Comparison of ENCODE assay signal across 29 cellular contexts in genomic region chr11:76723142-76723541, GRCh38. TPM values are rescaled to one million over a fixed set of nuclear protein-coding genes. Genes with fewer than 3 reads are reported as not detected.
DNase-seq lines count a peak whose midpoint lies in the region; ATAC-seq, FAIRE-seq and TF ChIP-seq lines count a peak whose summit lies in the region.
"Had no signal": no experiment of that assay in that cellular context is flagged by ENCODE, and none has a peak within 500 bp of the region (broad histone marks: within the 10 kb centered on the region; RNA-seq: fewer than 3 reads in every experiment).

No MANE protein-coding gene starts in this region.

- no peak overlapping the region for H3K4me3 Mint-ChIP-seq in GM23338
- H3K4me3 Mint-ChIP-seq: CD4-positive, alpha-beta T cell; IgD-negative memory B cell; T-helper 1 cell treated with Interleukin-12 subunit alpha and Interleukin-12 subunit beta and Interleukin-4 antibody, amounts not matched to agents 30 μg/mL and 1 μg/mL, for 36 hours had no signal

- no TSS peak for BruUV-seq in Panc1 (replicated peaks; lab: Mats Ljungman, UMichigan)

- no peak overlapping the region for H2BK15ac ChIP-seq in H1 (ENCODE audit: low read length)

- H3K23me2 ChIP-seq in H1 (ENCODE audit: low read depth, low read length), result no peaks in the 10 kb centered on the region

- H3K18ac ChIP-seq in H1 (ENCODE audit: extremely low read depth, low read length), result no peak overlapping the region

- FAIRE-seq in A549 (lab: Jason Lieb, UNC) (no peak), H1 (lab: Jason Lieb, UNC) (no peak)
- FAIRE-seq: A204.1, D721Med, GM12892, H54 had no signal

- no peak overlapping the region for H2BK120ac ChIP-seq in H1 (replicated peaks; ENCODE audit: low read depth, low read length)

- 0 out of 3 replicates have a peak, but pooled peaks cover 4% of the 10 kb centered on the region for H3K4me1 ChIP-seq in A549
- H3K4me1 ChIP-seq in GM23338 (ENCODE audit: insufficient read depth), result no peaks in the 10 kb centered on the region; the same call in 1 of the 2 replicates
- H3K4me1 ChIP-seq in Panc1 (ENCODE audit: control insufficient read depth, insufficient read depth, low read length), result no peaks in the 10 kb centered on the region
- H3K4me1 ChIP-seq in H1 (replicated peaks in 1 of 4; ENCODE audit: control insufficient read depth in 3 of 4, insufficient read depth in 4 of 4, low read length in 3 of 4), result peaks cover 0 to 2% (median 0%) of the 10 kb centered on the region in 4 experiments; a peak in 1 of 7 replicates

- POLR2A ChIA-PET in A549 (lab: Yijun Ruan, JAX), result interaction anchor here (0.6 kb wide), 1 partner anchor 509 kb away, joined by 4 read pairs; no protein-coding TSS in a partner anchor
- POLR2A ChIA-PET in Panc1 (lab: Charles Lee), result no interaction called here
- POLR2A ChIA-PET in H1 (lab: Charles Lee; ENCODE audit: partially characterized antibody), result interaction anchor here (0.7 kb wide), 1 partner anchor 59 kb away, joined by 3 read pairs; no protein-coding TSS in a partner anchor

- no peaks in the 10 kb centered on the region for H3K79me1 ChIP-seq in H1 (ENCODE audit: low read depth, low read length)

- H3K9me2 ChIP-seq in GM23338 (ENCODE audit: insufficient read depth), result no peaks in the 10 kb centered on the region

- no peak overlapping the region for H3K4ac ChIP-seq in H1 (replicated peaks; ENCODE audit: insufficient read length, low read depth, low read length)

- H4K8ac ChIP-seq in H1 (ENCODE audit: extremely low read depth, insufficient read depth, low read length), result no peak overlapping the region

- H3K36me3 ChIP-seq in GM23338 (ENCODE audit: insufficient read depth) (no peaks in the 10 kb centered on the region), Panc1 (ENCODE audit: control insufficient read depth, insufficient read depth, low read length) (no peaks in the 10 kb centered on the region), H1 (ENCODE audit: control insufficient read depth in 2 of 4, insufficient read depth in 4 of 4, low read length in 3 of 4) (no peaks in the 10 kb centered on the region)
- H3K36me3 ChIP-seq: BLaER1 treated with 17β-estradiol and CSF1 and Interleukin-3, amounts not matched to agents 10 nM and 100 nM had no signal

- H2AFZ ChIP-seq in GM23338, result no peak overlapping the region
- H2AFZ ChIP-seq in H1 (ENCODE audit: low read length), result no peak overlapping the region

- H3K4me3 ChIP-seq in A549 (no peak overlapping the region), GM23338 (no peak overlapping the region), Panc1 (ENCODE audit: low read depth in 2 of 2, low read length in 2 of 2) (no peak overlapping the region), H1 (ENCODE audit: extremely low read depth in 1 of 4, insufficient read depth in 2 of 4, low read depth in 3 of 4, low read length in 4 of 4) (no peak overlapping the region)
- H3K4me3 ChIP-seq: BLaER1 treated with 17β-estradiol and CSF1 and Interleukin-3, amounts not matched to agents 10 nM and 100 nM; SK-N-MC had no signal

- H4K91ac ChIP-seq in H1 (replicated peaks; ENCODE audit: insufficient read length, low read length), result no peak overlapping the region

- peaks cover 2% of the 10 kb centered on the region for H3K27me3 Mint-ChIP-seq in GM23338 (ENCODE audit: insufficient read depth, low read depth, poor library complexity)

- H3K9me3 ChIP-seq in A549, result no peaks in the 10 kb centered on the region
- H3K9me3 ChIP-seq in Panc1 (ENCODE audit: control insufficient read depth, insufficient read depth, low read depth, low read length), result no peaks in the 10 kb centered on the region
- no peaks in the 10 kb centered on the region for H3K9me3 ChIP-seq in H1 (ENCODE audit: insufficient read depth in 2 of 2, low read depth in 1 of 2, low read length in 1 of 2)
- H3K9me3 ChIP-seq: BLaER1 treated with 17β-estradiol and CSF1 and Interleukin-3, amounts not matched to agents 10 nM and 100 nM had no signal

- intact Hi-C loops in Panc1 (cut with micrococcal nuclease; ENCODE audit: unreplicated experiment), result no loop called here

- no peak overlapping the region for H2BK12ac ChIP-seq in H1 (ENCODE audit: low read depth, low read length)

- no peak overlapping the region for H3K23ac ChIP-seq in H1 (ENCODE audit: insufficient read length)

- H3K27ac ChIP-seq in A549, result no peak overlapping the region
- no peak overlapping the region for H3K27ac ChIP-seq in GM23338 (ENCODE audit: low read depth)
- no peak overlapping the region for H3K27ac ChIP-seq in Panc1 (ENCODE audit: low read length)
- H3K27ac ChIP-seq in H1 (ENCODE audit: low read depth, low read length), result no peak overlapping the region
- H3K27ac ChIP-seq: BLaER1 treated with 17β-estradiol and CSF1 and Interleukin-3, amounts not matched to agents 10 nM and 100 nM; SK-N-MC had no signal

- H3K36me3 Mint-ChIP-seq in GM23338 (ENCODE audit: low read depth), result no peaks in the 10 kb centered on the region

- CTCF ChIA-PET in A549 (lab: Yijun Ruan, JAX), result interaction anchor here (0.8 to 7.8 kb wide), 18 partner anchors 9 to 322 kb away, joined by 3 to 74 read pairs (median 6); no protein-coding TSS in a partner anchor
- CTCF ChIA-PET in Panc1 (lab: Charles Lee), result interaction anchor here (1.1 to 2.5 kb wide), 4 partner anchors 9 to 298 kb away, joined by 4 to 12 read pairs (median 6); no protein-coding TSS in a partner anchor
- CTCF ChIA-PET in H1 (lab: Charles Lee; ENCODE audit: partially characterized antibody), result interaction anchor here (0.6 to 7.3 kb wide), 30 partner anchors 9 to 531 kb away, joined by 3 to 77 read pairs (median 6); partner anchors contain the start of gene TSKU

- no peaks in the 10 kb centered on the region for H3K9me3 Mint-ChIP-seq in GM23338
- H3K9me3 Mint-ChIP-seq: CD4-positive, alpha-beta T cell; IgD-negative memory B cell; T-helper 1 cell treated with Interleukin-12 subunit alpha and Interleukin-12 subunit beta and Interleukin-4 antibody, amounts not matched to agents 30 μg/mL and 1 μg/mL, for 36 hours had no signal

- H3K4me2 ChIP-seq in A549 (no peak overlapping the region), GM23338 (no peak overlapping the region), H1 (ENCODE audit: insufficient read depth in 1 of 2, low read depth in 2 of 2, low read length in 2 of 2) (no peak overlapping the region)
- H3K4me2 ChIP-seq: BLaER1 treated with 17β-estradiol and CSF1 and Interleukin-3, amounts not matched to agents 10 nM and 100 nM had no signal

- no peak overlapping the region for H2BK5ac ChIP-seq in H1 (ENCODE audit: low read depth, low read length)

- H4K20me1 ChIP-seq in GM23338 (replicated peaks; ENCODE audit: insufficient read depth), result no peaks in the 10 kb centered on the region
- no peaks in the 10 kb centered on the region for H4K20me1 ChIP-seq in H1 (replicated peaks in 1 of 2; ENCODE audit: control insufficient read depth in 1 of 2, insufficient read depth in 2 of 2, low read length in 2 of 2)

- no peaks in the 10 kb centered on the region for H3F3A ChIP-seq in GM23338 (replicated peaks; ENCODE audit: low read depth)

- H2AK5ac ChIP-seq in H1 (ENCODE audit: low read depth, low read length), result no peak overlapping the region

- ATAC-seq in A549 (peak; percentile 52 to 78; a peak in 4 of 6 replicates), GM23338 (peak; percentile 43; the same call in 2 of the 3 replicates), Panc1 (0 out of 2 replicates have a peak, but pooled peaks have one; percentile 39), HG03196 (IDR thresholded peaks at IDR 0.05; ENCODE audit: unreplicated experiment) (no peak)

- peaks cover 7% of the 10 kb centered on the region for H3K4me1 Mint-ChIP-seq in GM23338

- H4K5ac ChIP-seq in H1 (ENCODE audit: insufficient read length, low read depth, low read length), result no peak overlapping the region

- H3K79me2 ChIP-seq in GM23338 (replicated peaks; ENCODE audit: insufficient read depth), result no peaks in the 10 kb centered on the region
- no peaks in the 10 kb centered on the region for H3K79me2 ChIP-seq in H1 (ENCODE audit: control insufficient read depth in 1 of 2, insufficient read depth in 2 of 2, low read length in 2 of 2)

- H3K27ac Mint-ChIP-seq in GM23338, result no peak overlapping the region
- H3K27ac Mint-ChIP-seq: CD4-positive, alpha-beta T cell; IgD-negative memory B cell; T-helper 1 cell treated with Interleukin-12 subunit alpha and Interleukin-12 subunit beta and Interleukin-4 antibody, amounts not matched to agents 30 μg/mL and 1 μg/mL, for 36 hours had no signal

- H3K27me3 ChIP-seq in GM23338 (ENCODE audit: insufficient read depth), result no peaks in the 10 kb centered on the region
- peaks cover 20% of the 10 kb centered on the region for H3K27me3 ChIP-seq in Panc1 (ENCODE audit: control insufficient read depth, insufficient read depth, low read length)
- no peaks in the 10 kb centered on the region; a peak in 2 of 7 replicates for H3K27me3 ChIP-seq in H1 (replicated peaks in 1 of 4; ENCODE audit: control insufficient read depth in 3 of 4, extremely low read depth in 1 of 4, insufficient read depth in 3 of 4, low read length in 3 of 4)
- H3K27me3 ChIP-seq: BLaER1 treated with 17β-estradiol and CSF1 and Interleukin-3, amounts not matched to agents 10 nM and 100 nM had no signal

- TF ChIP-seq RAD21 in A549 (conservative IDR thresholded peaks at IDR 0.05 in 1 of 2, IDR thresholded peaks at IDR 0.05 in 1 of 2), result 0 out of 5 replicates have a peak, but pooled peaks of 1 of the 2 experiments have one; percentile 10
- TF ChIP-seq RAD21 in H1 (IDR thresholded peaks at IDR 0.05 in 1 of 2, conservative IDR thresholded peaks at IDR 0.05 in 1 of 2; ENCODE audit: low read depth in 2 of 2, low read length in 2 of 2), result peak; percentile 7 to 33; a peak in 1 of 4 replicates

- no peak for TF ChIP-seq EP300 in A549 (IDR thresholded peaks at IDR 0.05)
- TF ChIP-seq EP300 in H1 (IDR thresholded peaks at IDR 0.05; ENCODE audit: borderline replicate concordance in 1 of 2, low read depth in 2 of 2, low read length in 2 of 2), result no peak

- H3K9ac ChIP-seq in H1 (replicated peaks in 1 of 4; ENCODE audit: extremely low read depth in 1 of 4, low read depth in 3 of 4, low read length in 3 of 4), result no peak overlapping the region
- H3K9ac ChIP-seq: BLaER1 treated with 17β-estradiol and CSF1 and Interleukin-3, amounts not matched to agents 10 nM and 100 nM had no signal

- no peak overlapping the region for H2BK20ac ChIP-seq in H1 (ENCODE audit: low read length)

- DNase-seq in A549 (ENCODE audit: low read depth in 1 of 2, low spot score in 1 of 2) (no peak), GM23338 (ENCODE audit: low spot score) (no peak), Panc1 (ENCODE audit: low read depth, low spot score) (no peak), H1 (ENCODE audit: low read depth in 1 of 2, low spot score in 2 of 2) (no peak), NOMO-1 treated with dmso at 0.1 percent for 144 hours (lab: John Stamatoyannopoulos, UW; ENCODE audit: unreplicated experiment) (no peak), OCI-M2 (lab: John Stamatoyannopoulos, UW; ENCODE audit: unreplicated experiment) (no peak), iPS-NIHi11 (ENCODE audit: low spot score) (no peak)
- DNase-seq: AML-193; CD4-positive, alpha-beta T cell; DMS79; EL; GF-D8; NCI-H1092; NCI-H1417 treated with DMSO at 0.1 percent for 48 hours; NCI-H187; NCI-H2081 treated with DMSO at 0.1 percent for 48 hours; NCI-H2171; NCI-H226; NCI-H510A treated with DMSO at 0.1 percent for 48 hours; SHP77 treated with DMSO at 0.1 percent for 48 hours had no signal

- TF ChIP-seq CTCF in A549 (IDR thresholded peaks at IDR 0.05) (no peak), GM23338 (conservative IDR thresholded peaks at IDR 0.05; ENCODE audit: low read depth in 2 of 2) (peak in 1 of 2 experiments; percentile 18; a peak in 2 of 4 replicates), Panc1 (IDR thresholded peaks at IDR 0.05) (peak; percentile 20), H1 (IDR thresholded peaks at IDR 0.05; ENCODE audit: control extremely low read depth in 1 of 3, insufficient read depth in 1 of 3, low read depth in 1 of 3, low read length in 3 of 3) (peak in 2 of 3 experiments; percentile 14 to 26; a peak in 2 of 4 replicates)

- no peak overlapping the region for H3K14ac ChIP-seq in H1 (ENCODE audit: insufficient read length)

- WGBS in A549 (ENCODE audit: missing lambda C conversion rate), result 9% methylated on average over 2 of the region's 2 CpGs
- 67% methylated on average over 2 of the region's 2 CpGs; no CpG with 5 or more reads in 1 of the 2 experiments for WGBS in H1 (ENCODE audit: extremely low coverage in 1 of 2, insufficient coverage in 1 of 2, insufficient read length in 1 of 2, insufficient replicate concordance in 2 of 2, low coverage in 1 of 2, low lambda C conversion rate in 2 of 2, missing lambda C conversion rate in 1 of 2), 2 experiments

- in situ Hi-C loops in Panc1 (cut with HindIII; ENCODE audit: low pct_unique_long_range_greater_than_20kb, low sequenced_read_pairs), result no loop called here

- no peak for TF ChIP-seq POLR2A in A549 (IDR thresholded peaks at IDR 0.05; ENCODE audit: low read length)
- no peak for TF ChIP-seq POLR2A in H1 (IDR thresholded peaks at IDR 0.05; ENCODE audit: control extremely low read depth in 1 of 2, low read depth in 2 of 2, low read length in 2 of 2)

- H3K56ac ChIP-seq in H1 (replicated peaks; ENCODE audit: insufficient read length, low read depth, low read length), result no peak overlapping the region

RNA-seq across cellular contexts. Expression of gene LRRC32, which starts 52.6 kb away (rescaled TPM):
- polyA plus RNA-seq in A549 (2011; rRNA removed) (0.62 and 1.0 TPM in 2 replicates), A549 (2017; fragmentation: RNase III; extraction: RNeasy Plus Mini Kit Qiagen cat#74134 plus additional on column Dnase treatment) (0.08 to 0.25 TPM (median 0.16 TPM) in 3 replicates), GM23338 (2016; fragmentation: Nextera tagmentation; extraction: Ambion mirVana) (0.52 and 0.58 TPM in 2 replicates), H1 (2011; rRNA removed) (1.9 and 2.0 TPM in 2 replicates)
- 0.09 and 0.17 TPM in 2 replicates for polyA plus RNA-seq in A549 (2012; cell fraction: cytosol; rRNA removed)
- polyA plus RNA-seq in A549 (2012; cell fraction: nucleus; rRNA removed), result 0.67 and 0.98 TPM in 2 replicates
- polyA minus RNA-seq in A549 (2011; rRNA and poly(A)+ RNA removed), result 0.29 and 0.37 TPM in 2 replicates
- 0.42 and 0.89 TPM in 2 replicates for total RNA-seq in GM23338 (2014; rRNA removed; shearing (Covaris generic))
- total RNA-seq in Panc1 (2021; ENCODE audit: unreplicated experiment), result 0.15 TPM
- polyA plus RNA-seq in Panc1 (2012; ENCODE audit: insufficient read length), result 0.08 TPM
- total RNA-seq in H1 (2021; fragmentation: NEBNext Ultra II Directional; extraction: Animal tissue kit (Norgen Biotek cat#: 25700)), result 0.44 and 0.99 TPM in 2 replicates
- 1.0 TPM for polyA plus RNA-seq in H1 (2011; cell fraction: cytosol; rRNA removed)
- polyA plus RNA-seq in H1 (2011; cell fraction: nucleus; rRNA removed), result 0.88 TPM
- polyA plus RNA-seq in H1 (2012, experiment 1 of 2), result 1.0 to 3.3 TPM (median 1.7 TPM) in 4 replicates
- 1.0 TPM for polyA plus RNA-seq in H1 (2012, experiment 2 of 2)
- polyA plus RNA-seq in H1 (2013, experiment 1 of 2), result 1.1 TPM
- polyA plus RNA-seq in H1 (2013, experiment 2 of 2), result 1.2 TPM
- 0.95 and 1.2 TPM in 2 replicates for polyA minus RNA-seq in H1 (2011; rRNA and poly(A)+ RNA removed)
- 1.2 TPM for polyA minus RNA-seq in H1 (2011; cell fraction: cytosol; rRNA and poly(A)+ RNA removed)
- polyA minus RNA-seq in H1 (2011; cell fraction: nucleus; rRNA and poly(A)+ RNA removed), result 0.50 TPM
- polyA plus RNA-seq: IgD-negative memory B cell had no signal

Comparison
In these comparisons a context has a peak if more than half of its experiments do, and no peak if none do; other contexts are left out.
1. Of the 18 proteins assayed by ChIP-seq in both H1 and A549: peak only in H1: CTCF; only in A549: none; in both: none; in neither: 16; mixed calls (peak in some experiments, not most) for 1.